In the genomic region with DNA sequence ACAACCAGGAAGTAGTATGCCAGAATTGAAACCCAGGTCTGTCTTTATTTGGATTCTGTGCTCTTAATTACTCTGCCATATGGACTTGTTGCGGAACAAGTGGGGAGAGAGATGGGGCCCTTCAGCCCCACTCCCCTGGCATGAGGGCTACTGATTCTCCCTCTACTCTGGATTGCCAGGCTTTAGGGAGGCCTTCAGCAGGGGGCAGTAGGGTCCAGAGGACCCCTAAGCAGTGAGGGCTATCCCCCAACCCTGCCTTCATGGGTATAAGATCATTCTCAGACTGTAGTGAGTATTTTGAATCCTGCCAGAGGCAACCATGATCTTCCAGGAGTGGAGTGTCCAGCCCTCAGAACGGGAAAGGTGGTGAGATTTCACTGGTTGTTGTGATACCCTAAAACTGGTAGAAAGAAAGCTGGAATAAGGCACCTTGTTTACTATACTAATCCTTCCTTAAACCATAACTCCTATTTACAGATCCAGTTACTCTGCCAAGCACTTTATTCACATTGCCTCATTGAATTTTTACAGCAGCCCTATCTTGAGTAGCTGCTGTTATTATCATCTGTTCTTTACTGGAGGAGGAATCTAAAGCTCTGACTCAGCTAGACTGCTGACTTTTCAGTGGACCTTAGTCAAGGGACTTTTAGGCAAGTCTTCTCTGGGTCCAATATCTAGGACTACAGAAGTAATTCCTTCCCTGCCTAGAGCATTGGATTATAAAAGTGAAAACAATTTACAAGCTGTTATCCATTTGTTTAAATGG, we compare ENCODE assay signal across 1 cellular context.
TF ChIP-seq lines count a peak whose summit lies in the region.

No MANE protein-coding gene starts in this region.

TF ChIP-seq in K562, 482 proteins besides CTCF, POLR2A, EP300 and RAD21 (continued from another document and continues in another):
- TF ChIP-seq SAFB (IDR thresholded peaks at IDR 0.05; ENCODE audit: borderline replicate concordance, low read depth, low read length), result no peak
- no peak for TF ChIP-seq TCF7L2 (IDR thresholded peaks at IDR 0.05; ENCODE audit: low read depth, low read length)
- no peak for TF ChIP-seq ETV6 (IDR thresholded peaks at IDR 0.05; ENCODE audit: borderline replicate concordance in 1 of 2, low read depth in 2 of 2, low read length in 1 of 2)
- TF ChIP-seq ETV6 (CRISPR knock-in tag; IDR thresholded peaks at IDR 0.05; ENCODE audit: borderline replicate concordance), result no peak
- TF ChIP-seq, protein P1, sequence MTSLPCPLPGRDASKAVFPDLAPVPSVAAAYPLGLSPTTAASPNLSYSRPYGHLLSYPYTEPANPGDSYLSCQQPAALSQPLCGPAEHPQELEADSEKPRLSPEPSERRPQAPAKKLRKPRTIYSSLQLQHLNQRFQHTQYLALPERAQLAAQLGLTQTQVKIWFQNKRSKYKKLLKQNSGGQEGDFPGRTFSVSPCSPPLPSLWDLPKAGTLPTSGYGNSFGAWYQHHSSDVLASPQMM (CRISPR knock-in tag; IDR thresholded peaks at IDR 0.05), result no peak
- TF ChIP-seq, protein P2, sequence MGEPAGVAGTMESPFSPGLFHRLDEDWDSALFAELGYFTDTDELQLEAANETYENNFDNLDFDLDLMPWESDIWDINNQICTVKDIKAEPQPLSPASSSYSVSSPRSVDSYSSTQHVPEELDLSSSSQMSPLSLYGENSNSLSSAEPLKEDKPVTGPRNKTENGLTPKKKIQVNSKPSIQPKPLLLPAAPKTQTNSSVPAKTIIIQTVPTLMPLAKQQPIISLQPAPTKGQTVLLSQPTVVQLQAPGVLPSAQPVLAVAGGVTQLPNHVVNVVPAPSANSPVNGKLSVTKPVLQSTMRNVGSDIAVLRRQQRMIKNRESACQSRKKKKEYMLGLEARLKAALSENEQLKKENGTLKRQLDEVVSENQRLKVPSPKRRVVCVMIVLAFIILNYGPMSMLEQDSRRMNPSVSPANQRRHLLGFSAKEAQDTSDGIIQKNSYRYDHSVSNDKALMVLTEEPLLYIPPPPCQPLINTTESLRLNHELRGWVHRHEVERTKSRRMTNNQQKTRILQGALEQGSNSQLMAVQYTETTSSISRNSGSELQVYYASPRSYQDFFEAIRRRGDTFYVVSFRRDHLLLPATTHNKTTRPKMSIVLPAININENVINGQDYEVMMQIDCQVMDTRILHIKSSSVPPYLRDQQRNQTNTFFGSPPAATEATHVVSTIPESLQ (CRISPR knock-in tag; IDR thresholded peaks at IDR 0.05), result no peak
- TF ChIP-seq ZNF146 (CRISPR knock-in tag; IDR thresholded peaks at IDR 0.05; ENCODE audit: unreplicated experiment), result no peak
- TF ChIP-seq, protein P3, sequence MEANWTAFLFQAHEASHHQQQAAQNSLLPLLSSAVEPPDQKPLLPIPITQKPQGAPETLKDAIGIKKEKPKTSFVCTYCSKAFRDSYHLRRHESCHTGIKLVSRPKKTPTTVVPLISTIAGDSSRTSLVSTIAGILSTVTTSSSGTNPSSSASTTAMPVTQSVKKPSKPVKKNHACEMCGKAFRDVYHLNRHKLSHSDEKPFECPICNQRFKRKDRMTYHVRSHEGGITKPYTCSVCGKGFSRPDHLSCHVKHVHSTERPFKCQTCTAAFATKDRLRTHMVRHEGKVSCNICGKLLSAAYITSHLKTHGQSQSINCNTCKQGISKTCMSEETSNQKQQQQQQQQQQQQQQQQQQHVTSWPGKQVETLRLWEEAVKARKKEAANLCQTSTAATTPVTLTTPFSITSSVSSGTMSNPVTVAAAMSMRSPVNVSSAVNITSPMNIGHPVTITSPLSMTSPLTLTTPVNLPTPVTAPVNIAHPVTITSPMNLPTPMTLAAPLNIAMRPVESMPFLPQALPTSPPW (CRISPR knock-in tag; IDR thresholded peaks at IDR 0.05), result no peak
- TF ChIP-seq MAFK (IDR thresholded peaks at IDR 0.05; ENCODE audit: low read length), result peak; percentile 81
- TF ChIP-seq, protein P4, sequence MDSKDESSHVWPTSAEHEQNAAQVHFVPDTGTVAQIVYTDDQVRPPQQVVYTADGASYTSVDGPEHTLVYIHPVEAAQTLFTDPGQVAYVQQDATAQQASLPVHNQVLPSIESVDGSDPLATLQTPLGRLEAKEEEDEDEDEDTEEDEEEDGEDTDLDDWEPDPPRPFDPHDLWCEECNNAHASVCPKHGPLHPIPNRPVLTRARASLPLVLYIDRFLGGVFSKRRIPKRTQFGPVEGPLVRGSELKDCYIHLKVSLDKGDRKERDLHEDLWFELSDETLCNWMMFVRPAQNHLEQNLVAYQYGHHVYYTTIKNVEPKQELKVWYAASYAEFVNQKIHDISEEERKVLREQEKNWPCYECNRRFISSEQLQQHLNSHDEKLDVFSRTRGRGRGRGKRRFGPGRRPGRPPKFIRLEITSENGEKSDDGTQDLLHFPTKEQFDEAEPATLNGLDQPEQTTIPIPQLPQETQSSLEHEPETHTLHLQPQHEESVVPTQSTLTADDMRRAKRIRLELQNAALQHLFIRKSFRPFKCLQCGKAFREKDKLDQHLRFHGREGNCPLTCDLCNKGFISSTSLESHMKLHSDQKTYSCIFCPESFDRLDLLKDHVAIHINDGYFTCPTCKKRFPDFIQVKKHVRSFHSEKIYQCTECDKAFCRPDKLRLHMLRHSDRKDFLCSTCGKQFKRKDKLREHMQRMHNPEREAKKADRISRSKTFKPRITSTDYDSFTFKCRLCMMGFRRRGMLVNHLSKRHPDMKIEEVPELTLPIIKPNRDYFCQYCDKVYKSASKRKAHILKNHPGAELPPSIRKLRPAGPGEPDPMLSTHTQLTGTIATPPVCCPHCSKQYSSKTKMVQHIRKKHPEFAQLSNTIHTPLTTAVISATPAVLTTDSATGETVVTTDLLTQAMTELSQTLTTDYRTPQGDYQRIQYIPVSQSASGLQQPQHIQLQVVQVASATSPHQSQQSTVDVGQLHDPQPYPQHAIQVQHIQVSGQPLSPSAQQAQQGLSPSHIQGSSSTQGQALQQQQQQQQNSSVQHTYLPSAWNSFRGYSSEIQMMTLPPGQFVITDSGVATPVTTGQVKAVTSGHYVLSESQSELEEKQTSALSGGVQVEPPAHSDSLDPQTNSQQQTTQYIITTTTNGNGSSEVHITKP (IDR thresholded peaks at IDR 0.05; ENCODE audit: partially characterized antibody), result peak; percentile 6
- peak; percentile 68 for TF ChIP-seq MAFG (tag; conservative IDR thresholded peaks at IDR 0.05)
- TF ChIP-seq ZC3H11A (IDR thresholded peaks at IDR 0.05; ENCODE audit: low read depth, low read length), result no peak
- TF ChIP-seq, protein P5, sequence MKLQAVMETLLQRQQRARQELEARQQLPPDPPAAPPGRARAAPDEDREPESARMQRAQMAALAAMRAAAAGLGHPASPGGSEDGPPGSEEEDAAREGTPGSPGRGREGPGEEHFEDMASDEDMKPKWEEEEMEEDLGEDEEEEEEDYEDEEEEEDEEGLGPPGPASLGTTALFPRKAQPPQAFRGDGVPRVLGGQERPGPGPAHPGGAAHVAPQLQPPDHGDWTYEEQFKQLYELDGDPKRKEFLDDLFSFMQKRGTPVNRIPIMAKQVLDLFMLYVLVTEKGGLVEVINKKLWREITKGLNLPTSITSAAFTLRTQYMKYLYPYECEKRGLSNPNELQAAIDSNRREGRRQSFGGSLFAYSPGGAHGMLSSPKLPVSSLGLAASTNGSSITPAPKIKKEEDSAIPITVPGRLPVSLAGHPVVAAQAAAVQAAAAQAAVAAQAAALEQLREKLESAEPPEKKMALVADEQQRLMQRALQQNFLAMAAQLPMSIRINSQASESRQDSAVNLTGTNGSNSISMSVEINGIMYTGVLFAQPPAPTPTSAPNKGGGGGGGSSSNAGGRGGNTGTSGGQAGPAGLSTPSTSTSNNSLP (IDR thresholded peaks at IDR 0.05; ENCODE audit: borderline replicate concordance, low read depth, low read length), result 0 out of 2 replicates have a peak, but pooled peaks have one; percentile 13
- TF ChIP-seq PTTG1 (tag; IDR thresholded peaks at IDR 0.05; ENCODE audit: low read depth), result no peak
- TF ChIP-seq, protein P6, sequence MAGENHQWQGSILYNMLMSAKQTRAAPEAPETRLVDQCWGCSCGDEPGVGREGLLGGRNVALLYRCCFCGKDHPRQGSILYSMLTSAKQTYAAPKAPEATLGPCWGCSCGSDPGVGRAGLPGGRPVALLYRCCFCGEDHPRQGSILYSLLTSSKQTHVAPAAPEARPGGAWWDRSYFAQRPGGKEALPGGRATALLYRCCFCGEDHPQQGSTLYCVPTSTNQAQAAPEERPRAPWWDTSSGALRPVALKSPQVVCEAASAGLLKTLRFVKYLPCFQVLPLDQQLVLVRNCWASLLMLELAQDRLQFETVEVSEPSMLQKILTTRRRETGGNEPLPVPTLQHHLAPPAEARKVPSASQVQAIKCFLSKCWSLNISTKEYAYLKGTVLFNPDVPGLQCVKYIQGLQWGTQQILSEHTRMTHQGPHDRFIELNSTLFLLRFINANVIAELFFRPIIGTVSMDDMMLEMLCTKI (IDR thresholded peaks at IDR 0.05; ENCODE audit: partially characterized antibody), result no peak
- TF ChIP-seq ZNF324 (CRISPR knock-in tag; IDR thresholded peaks at IDR 0.05), result no peak
- TF ChIP-seq TBP (optimal IDR thresholded peaks at IDR 0.05; ENCODE audit: low read depth, low read length), result no peak
- TF ChIP-seq, protein P7, sequence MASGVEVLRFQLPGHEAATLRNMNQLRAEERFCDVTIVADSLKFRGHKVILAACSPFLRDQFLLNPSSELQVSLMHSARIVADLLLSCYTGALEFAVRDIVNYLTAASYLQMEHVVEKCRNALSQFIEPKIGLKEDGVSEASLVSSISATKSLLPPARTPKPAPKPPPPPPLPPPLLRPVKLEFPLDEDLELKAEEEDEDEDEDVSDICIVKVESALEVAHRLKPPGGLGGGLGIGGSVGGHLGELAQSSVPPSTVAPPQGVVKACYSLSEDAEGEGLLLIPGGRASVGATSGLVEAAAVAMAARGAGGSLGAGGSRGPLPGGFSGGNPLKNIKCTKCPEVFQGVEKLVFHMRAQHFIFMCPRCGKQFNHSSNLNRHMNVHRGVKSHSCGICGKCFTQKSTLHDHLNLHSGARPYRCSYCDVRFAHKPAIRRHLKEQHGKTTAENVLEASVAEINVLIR (CRISPR knock-in tag; IDR thresholded peaks at IDR 0.05), result no peak
- no peak for TF ChIP-seq MAZ (CRISPR knock-in tag; conservative IDR thresholded peaks at IDR 0.05 in 1 of 2, IDR thresholded peaks at IDR 0.05 in 1 of 2)
- TF ChIP-seq KLF6 (CRISPR knock-in tag; IDR thresholded peaks at IDR 0.05; ENCODE audit: borderline replicate concordance), result no peak
- TF ChIP-seq GATAD2A (IDR thresholded peaks at IDR 0.05), result no peak
- no peak for TF ChIP-seq ZKSCAN8 (CRISPR knock-in tag; IDR thresholded peaks at IDR 0.05)
- TF ChIP-seq, protein P8, sequence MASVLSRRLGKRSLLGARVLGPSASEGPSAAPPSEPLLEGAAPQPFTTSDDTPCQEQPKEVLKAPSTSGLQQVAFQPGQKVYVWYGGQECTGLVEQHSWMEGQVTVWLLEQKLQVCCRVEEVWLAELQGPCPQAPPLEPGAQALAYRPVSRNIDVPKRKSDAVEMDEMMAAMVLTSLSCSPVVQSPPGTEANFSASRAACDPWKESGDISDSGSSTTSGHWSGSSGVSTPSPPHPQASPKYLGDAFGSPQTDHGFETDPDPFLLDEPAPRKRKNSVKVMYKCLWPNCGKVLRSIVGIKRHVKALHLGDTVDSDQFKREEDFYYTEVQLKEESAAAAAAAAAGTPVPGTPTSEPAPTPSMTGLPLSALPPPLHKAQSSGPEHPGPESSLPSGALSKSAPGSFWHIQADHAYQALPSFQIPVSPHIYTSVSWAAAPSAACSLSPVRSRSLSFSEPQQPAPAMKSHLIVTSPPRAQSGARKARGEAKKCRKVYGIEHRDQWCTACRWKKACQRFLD (CRISPR knock-in tag; IDR thresholded peaks at IDR 0.05), result no peak
- TF ChIP-seq TAL1 (IDR thresholded peaks at IDR 0.05), result peak; percentile 58
- TF ChIP-seq, protein P9, sequence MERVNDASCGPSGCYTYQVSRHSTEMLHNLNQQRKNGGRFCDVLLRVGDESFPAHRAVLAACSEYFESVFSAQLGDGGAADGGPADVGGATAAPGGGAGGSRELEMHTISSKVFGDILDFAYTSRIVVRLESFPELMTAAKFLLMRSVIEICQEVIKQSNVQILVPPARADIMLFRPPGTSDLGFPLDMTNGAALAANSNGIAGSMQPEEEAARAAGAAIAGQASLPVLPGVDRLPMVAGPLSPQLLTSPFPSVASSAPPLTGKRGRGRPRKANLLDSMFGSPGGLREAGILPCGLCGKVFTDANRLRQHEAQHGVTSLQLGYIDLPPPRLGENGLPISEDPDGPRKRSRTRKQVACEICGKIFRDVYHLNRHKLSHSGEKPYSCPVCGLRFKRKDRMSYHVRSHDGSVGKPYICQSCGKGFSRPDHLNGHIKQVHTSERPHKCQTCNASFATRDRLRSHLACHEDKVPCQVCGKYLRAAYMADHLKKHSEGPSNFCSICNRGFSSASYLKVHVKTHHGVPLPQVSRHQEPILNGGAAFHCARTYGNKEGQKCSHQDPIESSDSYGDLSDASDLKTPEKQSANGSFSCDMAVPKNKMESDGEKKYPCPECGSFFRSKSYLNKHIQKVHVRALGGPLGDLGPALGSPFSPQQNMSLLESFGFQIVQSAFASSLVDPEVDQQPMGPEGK (CRISPR knock-in tag; IDR thresholded peaks at IDR 0.05; ENCODE audit: borderline replicate concordance), result no peak
- no peak for TF ChIP-seq SMAD3 (CRISPR knock-in tag; conservative IDR thresholded peaks at IDR 0.05)
- no peak for TF ChIP-seq KDM4B (IDR thresholded peaks at IDR 0.05; ENCODE audit: borderline replicate concordance in 2 of 2, low read depth in 1 of 2)
- TF ChIP-seq IFI16 (CRISPR knock-in tag; IDR thresholded peaks at IDR 0.05), result no peak
- 0 out of 2 replicates have a peak, but pooled peaks have one; percentile 37 for TF ChIP-seq NBN (IDR thresholded peaks at IDR 0.05; ENCODE audit: low read depth)
- TF ChIP-seq NFYB (IDR thresholded peaks at IDR 0.05; ENCODE audit: extremely low read depth, insufficient read length), result no peak
- TF ChIP-seq ZNF668 (CRISPR knock-in tag; IDR thresholded peaks at IDR 0.05), result no peak
- TF ChIP-seq, protein P10, sequence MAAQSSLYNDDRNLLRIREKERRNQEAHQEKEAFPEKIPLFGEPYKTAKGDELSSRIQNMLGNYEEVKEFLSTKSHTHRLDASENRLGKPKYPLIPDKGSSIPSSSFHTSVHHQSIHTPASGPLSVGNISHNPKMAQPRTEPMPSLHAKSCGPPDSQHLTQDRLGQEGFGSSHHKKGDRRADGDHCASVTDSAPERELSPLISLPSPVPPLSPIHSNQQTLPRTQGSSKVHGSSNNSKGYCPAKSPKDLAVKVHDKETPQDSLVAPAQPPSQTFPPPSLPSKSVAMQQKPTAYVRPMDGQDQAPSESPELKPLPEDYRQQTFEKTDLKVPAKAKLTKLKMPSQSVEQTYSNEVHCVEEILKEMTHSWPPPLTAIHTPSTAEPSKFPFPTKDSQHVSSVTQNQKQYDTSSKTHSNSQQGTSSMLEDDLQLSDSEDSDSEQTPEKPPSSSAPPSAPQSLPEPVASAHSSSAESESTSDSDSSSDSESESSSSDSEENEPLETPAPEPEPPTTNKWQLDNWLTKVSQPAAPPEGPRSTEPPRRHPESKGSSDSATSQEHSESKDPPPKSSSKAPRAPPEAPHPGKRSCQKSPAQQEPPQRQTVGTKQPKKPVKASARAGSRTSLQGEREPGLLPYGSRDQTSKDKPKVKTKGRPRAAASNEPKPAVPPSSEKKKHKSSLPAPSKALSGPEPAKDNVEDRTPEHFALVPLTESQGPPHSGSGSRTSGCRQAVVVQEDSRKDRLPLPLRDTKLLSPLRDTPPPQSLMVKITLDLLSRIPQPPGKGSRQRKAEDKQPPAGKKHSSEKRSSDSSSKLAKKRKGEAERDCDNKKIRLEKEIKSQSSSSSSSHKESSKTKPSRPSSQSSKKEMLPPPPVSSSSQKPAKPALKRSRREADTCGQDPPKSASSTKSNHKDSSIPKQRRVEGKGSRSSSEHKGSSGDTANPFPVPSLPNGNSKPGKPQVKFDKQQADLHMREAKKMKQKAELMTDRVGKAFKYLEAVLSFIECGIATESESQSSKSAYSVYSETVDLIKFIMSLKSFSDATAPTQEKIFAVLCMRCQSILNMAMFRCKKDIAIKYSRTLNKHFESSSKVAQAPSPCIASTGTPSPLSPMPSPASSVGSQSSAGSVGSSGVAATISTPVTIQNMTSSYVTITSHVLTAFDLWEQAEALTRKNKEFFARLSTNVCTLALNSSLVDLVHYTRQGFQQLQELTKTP (IDR thresholded peaks at IDR 0.05; ENCODE audit: low read depth in 1 of 2, partially characterized antibody in 2 of 2), result no peak
